Comparison of ENCODE assay signal across 1 cellular context in the genomic region with DNA sequence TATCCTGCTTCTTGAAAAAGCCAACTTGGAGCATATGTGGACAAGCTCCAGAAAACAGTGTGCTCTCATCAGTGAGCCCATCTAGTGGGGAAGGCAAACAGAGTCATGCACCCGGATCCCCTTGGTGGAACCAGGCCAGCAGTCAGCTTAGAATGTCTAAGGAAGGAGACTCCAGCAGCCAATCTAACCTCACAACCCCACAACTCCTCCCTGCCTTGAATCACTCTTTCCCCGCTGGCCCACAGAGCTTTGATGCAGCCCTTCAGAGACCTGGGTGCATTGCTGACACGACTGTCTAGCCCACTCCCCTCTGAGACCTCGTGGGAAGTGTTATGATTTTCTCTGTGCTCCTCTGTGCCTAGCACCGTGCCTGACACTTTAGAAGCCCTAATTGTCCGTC.
TF ChIP-seq lines count a peak whose summit lies in the region.

No MANE protein-coding gene starts in this region.

TF ChIP-seq in HCT116, 20 proteins besides CTCF, POLR2A, EP300 and RAD21 (continued from another document):
- TF ChIP-seq, protein P1, sequence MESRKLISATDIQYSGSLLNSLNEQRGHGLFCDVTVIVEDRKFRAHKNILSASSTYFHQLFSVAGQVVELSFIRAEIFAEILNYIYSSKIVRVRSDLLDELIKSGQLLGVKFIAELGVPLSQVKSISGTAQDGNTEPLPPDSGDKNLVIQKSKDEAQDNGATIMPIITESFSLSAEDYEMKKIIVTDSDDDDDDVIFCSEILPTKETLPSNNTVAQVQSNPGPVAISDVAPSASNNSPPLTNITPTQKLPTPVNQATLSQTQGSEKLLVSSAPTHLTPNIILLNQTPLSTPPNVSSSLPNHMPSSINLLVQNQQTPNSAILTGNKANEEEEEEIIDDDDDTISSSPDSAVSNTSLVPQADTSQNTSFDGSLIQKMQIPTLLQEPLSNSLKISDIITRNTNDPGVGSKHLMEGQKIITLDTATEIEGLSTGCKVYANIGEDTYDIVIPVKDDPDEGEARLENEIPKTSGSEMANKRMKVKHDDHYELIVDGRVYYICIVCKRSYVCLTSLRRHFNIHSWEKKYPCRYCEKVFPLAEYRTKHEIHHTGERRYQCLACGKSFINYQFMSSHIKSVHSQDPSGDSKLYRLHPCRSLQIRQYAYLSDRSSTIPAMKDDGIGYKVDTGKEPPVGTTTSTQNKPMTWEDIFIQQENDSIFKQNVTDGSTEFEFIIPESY (IDR thresholded peaks at IDR 0.05; ENCODE audit: extremely low read depth, insufficient replicate concordance, low read length) = no peak
- TF ChIP-seq, protein P2, sequence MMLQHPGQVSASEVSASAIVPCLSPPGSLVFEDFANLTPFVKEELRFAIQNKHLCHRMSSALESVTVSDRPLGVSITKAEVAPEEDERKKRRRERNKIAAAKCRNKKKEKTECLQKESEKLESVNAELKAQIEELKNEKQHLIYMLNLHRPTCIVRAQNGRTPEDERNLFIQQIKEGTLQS (IDR thresholded peaks at IDR 0.05) = no peak
- TF ChIP-seq ZFX (IDR thresholded peaks at IDR 0.05) = no peak
- TF ChIP-seq SRF (IDR thresholded peaks at IDR 0.05; ENCODE audit: low read depth) = no peak
- TF ChIP-seq FOSL1 (IDR thresholded peaks at IDR 0.05; ENCODE audit: low read depth) = no peak
- TF ChIP-seq JUND (IDR thresholded peaks at IDR 0.05) = no peak
- TF ChIP-seq POLR2AphosphoS5 (IDR thresholded peaks at IDR 0.05; ENCODE audit: low read depth, low read length) = no peak
